ENCODE assay signal across 29 cellular contexts in the genomic region with DNA sequence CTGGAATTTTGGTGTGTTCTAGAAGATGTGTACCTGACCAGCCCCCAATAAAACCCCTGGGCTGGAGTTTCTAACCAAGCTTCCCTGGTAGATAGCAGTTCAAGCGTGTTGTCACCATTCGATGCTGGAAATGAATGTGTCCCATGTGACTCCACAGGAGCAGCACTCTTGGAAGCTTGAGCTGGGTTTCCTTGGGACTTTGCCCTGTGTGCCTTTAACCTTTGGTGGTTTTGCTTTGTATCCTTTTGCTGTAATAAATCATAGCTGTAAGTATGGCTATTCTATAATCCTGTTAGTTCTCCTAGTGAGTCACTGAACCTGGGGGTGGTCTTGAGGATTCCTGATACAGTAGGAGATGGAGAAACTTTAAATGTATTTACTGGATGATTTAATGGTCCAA.
"Had no signal": no experiment of that assay in that cellular context is flagged by ENCODE, and none has a peak within 500 bp of the region (broad histone marks: within the 10 kb centered on the region; RNA-seq: fewer than 3 reads in every experiment).

No MANE protein-coding gene starts in this region.

- H3K36me3 ChIP-seq: adrenal gland, breast epithelium, right lobe of liver, tibial artery, upper lobe of right lung had no signal

- DNase-seq: activated CD4-positive, alpha-beta T cell treated with anti-CD3 and anti-CD28 coated beads for 48 hours; activated CD4-positive, alpha-beta T cell treated with anti-CD3 and anti-CD28 coated beads, Interleukin-2, amount 50 U/mL, for 48 hours; activated CD8-positive, alpha-beta memory T cell treated with anti-CD3 and anti-CD28 coated beads for 24 hours; activated effector memory CD4-positive, alpha-beta T cell treated with Interleukin-2 at 50 U/mL for 16 hours; activated naive CD4-positive, alpha-beta T cell treated with anti-CD3 and anti-CD28 coated beads for 36 hours; activated naive CD8-positive, alpha-beta T cell treated with anti-CD3 and anti-CD28 coated beads for 36 hours; adrenal gland; aorta; endodermal cell; foreskin melanocyte; islet precursor cell; left cardiac atrium; mammary epithelial cell; midbrain; posterior cingulate gyrus; right lobe of liver; stimulated activated CD4-positive, alpha-beta T cell treated with anti-CD3 and anti-CD28 coated beads, Interleukin-12 subunit alpha, Interleukin-12 subunit beta, amount 100 ng/mL, for 4 hours; stimulated activated CD4-positive, alpha-beta T cell treated with anti-CD3 and anti-CD28 coated beads, Interleukin-4, amount 100 ng/mL, for 1 hour; SW 1271; T-helper 9 cell; tibial artery; upper lobe of right lung had no signal

- H3K4me1 Mint-ChIP-seq: activated naive CD8-positive, alpha-beta T cell treated with anti-CD3 and anti-CD28 coated beads for 36 hours; central memory CD8-positive, alpha-beta T cell; endodermal cell had no signal

- H3K36me3 Mint-ChIP-seq: activated naive CD8-positive, alpha-beta T cell treated with anti-CD3 and anti-CD28 coated beads for 36 hours; natural killer cell treated with Interleukin-12 subunit alpha and Interleukin-12 subunit beta and Interleukin-15 and Interleukin-18, amount 100 ng/mL, for 72 hours had no signal

- H3K9me3 Mint-ChIP-seq: activated naive CD4-positive, alpha-beta T cell treated with anti-CD3 and anti-CD28 coated beads for 36 hours; activated naive CD8-positive, alpha-beta T cell treated with anti-CD3 and anti-CD28 coated beads for 36 hours; central memory CD8-positive, alpha-beta T cell; dendritic cell treated with granulocyte-macrophage colony-stimulating factor and Interleukin-4, amounts not matched to agents 40 ng/mL and 50 ng/mL, for 4 days; endodermal cell; natural killer cell treated with Interleukin-12 subunit alpha and Interleukin-12 subunit beta and Interleukin-15 and Interleukin-18, amount 100 ng/mL, for 72 hours; stimulated activated naive CD8-positive, alpha-beta T cell treated with anti-CD3 and anti-CD28 coated beads, Interleukin-15, Interleukin-2, amounts not matched to agents 100 ng/mL and 50 ng/mL, for 24 hours; T-helper 1 cell treated with Interleukin-12 subunit alpha and Interleukin-12 subunit beta and Interleukin-4 antibody, amounts not matched to agents 30 μg/mL and 1 μg/mL, for 36 hours had no signal

- H3K4me3 Mint-ChIP-seq: activated naive CD4-positive, alpha-beta T cell treated with anti-CD3 and anti-CD28 coated beads for 36 hours; activated naive CD8-positive, alpha-beta T cell treated with anti-CD3 and anti-CD28 coated beads for 36 hours; central memory CD8-positive, alpha-beta T cell; dendritic cell treated with granulocyte-macrophage colony-stimulating factor and Interleukin-4, amounts not matched to agents 40 ng/mL and 50 ng/mL, for 4 days; endodermal cell; natural killer cell treated with Interleukin-12 subunit alpha and Interleukin-12 subunit beta and Interleukin-15 and Interleukin-18, amount 100 ng/mL, for 72 hours; stimulated activated naive CD8-positive, alpha-beta T cell treated with anti-CD3 and anti-CD28 coated beads, Interleukin-15, Interleukin-2, amounts not matched to agents 100 ng/mL and 50 ng/mL, for 24 hours; T-helper 1 cell treated with Interleukin-12 subunit alpha and Interleukin-12 subunit beta and Interleukin-4 antibody, amounts not matched to agents 30 μg/mL and 1 μg/mL, for 36 hours had no signal

- H3K9me3 ChIP-seq: adrenal gland, breast epithelium, right lobe of liver, tibial artery, upper lobe of right lung had no signal

- H3K27me3 Mint-ChIP-seq: activated naive CD8-positive, alpha-beta T cell treated with anti-CD3 and anti-CD28 coated beads for 36 hours; central memory CD8-positive, alpha-beta T cell; dendritic cell treated with granulocyte-macrophage colony-stimulating factor and Interleukin-4, amounts not matched to agents 40 ng/mL and 50 ng/mL, for 4 days; natural killer cell treated with Interleukin-12 subunit alpha and Interleukin-12 subunit beta and Interleukin-15 and Interleukin-18, amount 100 ng/mL, for 72 hours; stimulated activated naive CD8-positive, alpha-beta T cell treated with anti-CD3 and anti-CD28 coated beads, Interleukin-15, Interleukin-2, amounts not matched to agents 100 ng/mL and 50 ng/mL, for 24 hours had no signal

- H3K4me1 ChIP-seq: adrenal gland, breast epithelium, right lobe of liver, tibial artery, upper lobe of right lung had no signal

- ATAC-seq: esophagus mucosa, left cardiac atrium, right lobe of liver had no signal

- H3K27ac Mint-ChIP-seq: activated naive CD4-positive, alpha-beta T cell treated with anti-CD3 and anti-CD28 coated beads for 36 hours; activated naive CD8-positive, alpha-beta T cell treated with anti-CD3 and anti-CD28 coated beads for 36 hours; dendritic cell treated with granulocyte-macrophage colony-stimulating factor and Interleukin-4, amounts not matched to agents 40 ng/mL and 50 ng/mL, for 4 days; endodermal cell; natural killer cell treated with Interleukin-12 subunit alpha and Interleukin-12 subunit beta and Interleukin-15 and Interleukin-18, amount 100 ng/mL, for 72 hours; stimulated activated naive CD8-positive, alpha-beta T cell treated with anti-CD3 and anti-CD28 coated beads, Interleukin-15, Interleukin-2, amounts not matched to agents 100 ng/mL and 50 ng/mL, for 24 hours; T-helper 1 cell treated with Interleukin-12 subunit alpha and Interleukin-12 subunit beta and Interleukin-4 antibody, amounts not matched to agents 30 μg/mL and 1 μg/mL, for 36 hours had no signal

- H3K4me3 ChIP-seq: adrenal gland, breast epithelium, right lobe of liver, tibial artery, upper lobe of right lung had no signal
